Comparison of ENCODE assay signal across 9 cellular contexts in the genomic region with DNA sequence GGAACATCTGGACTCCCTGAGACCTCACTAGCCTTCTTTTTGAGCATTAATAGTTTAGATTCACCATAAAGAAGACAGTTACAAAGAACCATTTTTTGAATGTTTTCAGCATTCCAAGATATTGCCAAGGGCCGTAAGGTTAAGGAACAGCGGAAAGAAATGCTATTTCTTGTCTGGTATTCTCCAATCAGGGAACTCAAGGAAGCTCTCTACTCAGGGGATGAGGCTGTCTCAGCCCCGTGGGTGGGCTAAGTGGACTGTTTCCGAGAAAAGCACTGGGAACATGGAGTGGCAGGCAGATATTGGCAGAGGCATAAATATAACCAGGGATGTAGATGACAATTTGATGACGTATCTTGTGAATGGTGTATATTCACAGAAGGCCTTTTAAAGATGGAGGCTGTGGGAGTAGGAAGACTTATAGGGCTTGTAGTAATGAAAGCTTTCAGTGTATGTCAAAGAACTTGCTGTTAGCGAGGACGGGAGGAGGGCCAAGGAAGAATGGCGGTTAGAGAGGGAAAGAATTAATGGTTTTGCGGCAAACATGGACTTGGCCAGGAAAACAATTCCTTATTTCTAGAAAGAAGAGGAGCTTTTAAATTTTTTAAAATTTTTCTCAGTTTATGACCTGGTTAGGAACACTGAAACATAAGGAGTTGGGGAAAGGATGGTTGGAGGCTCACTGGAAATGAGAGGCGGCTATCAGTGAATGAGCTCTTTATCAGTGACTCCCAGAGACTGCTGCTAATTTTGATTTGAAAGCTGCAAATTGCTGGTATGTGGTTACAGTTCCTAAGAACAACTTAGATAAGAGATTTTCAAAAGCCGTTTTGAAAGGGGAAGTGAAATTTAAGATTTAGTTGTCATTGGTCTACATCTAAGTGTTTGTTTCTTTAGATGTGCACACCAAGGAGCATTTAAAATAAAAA.
A peak's percentile ranks its signal among the peaks of the same experiment; 100 is the strongest.
DNase-seq lines count a peak whose midpoint lies in the region; ATAC-seq, FAIRE-seq and TF ChIP-seq lines count a peak whose summit lies in the region.
"Had no signal": no experiment of that assay in that cellular context is flagged by ENCODE, and none has a peak within 500 bp of the region (broad histone marks: within the 10 kb centered on the region; RNA-seq: fewer than 3 reads in every experiment).

No MANE protein-coding gene starts in this region.

- no peaks in the 10 kb centered on the region for H4K20me1 ChIP-seq in DOHH2 (ENCODE audit: control insufficient read depth, insufficient read depth, low read depth, low read length)

- peak overlapping the region; percentile 64 for H3K4me2 ChIP-seq in DOHH2 (ENCODE audit: low read length)

- TF ChIP-seq CTCF in DOHH2 (IDR thresholded peaks at IDR 0.05; ENCODE audit: low read depth, low read length, poor library complexity, severe bottlenecking) (no peak), esophagus squamous epithelium (IDR thresholded peaks at IDR 0.05) (no peak), foreskin keratinocyte (conservative IDR thresholded peaks at IDR 0.05) (no peak)

- H3K27me3 ChIP-seq in DOHH2 (ENCODE audit: control insufficient read depth, low read length) (no peaks in the 10 kb centered on the region), esophagus squamous epithelium (peaks cover 0 to 15% (median 0%) of the 10 kb centered on the region in 4 donors), foreskin keratinocyte (no peaks in the 10 kb centered on the region)

- no peaks in the 10 kb centered on the region for H3K9me2 ChIP-seq in DOHH2 (replicated peaks; ENCODE audit: control insufficient read depth, low read length)

- FAIRE-seq in frontal cortex (lab: Jason Lieb, UNC): no peak
- FAIRE-seq: G401.6 had no signal

- H3K4me3 ChIP-seq in DOHH2 (ENCODE audit: low read length) (peak overlapping the region; percentile 22), esophagus squamous epithelium (no peak overlapping the region)
- H3K4me3 ChIP-seq in Jurkat, Clone E6-1 (ENCODE audit: low read length): no peak overlapping the region

- H3K4me1 ChIP-seq in DOHH2 (ENCODE audit: control insufficient read depth, low read length) (peaks cover 33% of the 10 kb centered on the region), esophagus squamous epithelium (peaks cover 21 to 61% (median 22%) of the 10 kb centered on the region in 3 donors), foreskin keratinocyte (peaks cover 5% of the 10 kb centered on the region)

- peaks cover 3% of the 10 kb centered on the region; the same call in 1 of the 2 replicates for H3F3A ChIP-seq in DOHH2 (ENCODE audit: control insufficient read depth, insufficient read depth)

- 62 to 71% methylated on average over 11 of the region's 11 CpGs for WGBS in esophagus squamous epithelium, 2 donors

- H3K9me3 ChIP-seq in DOHH2 (ENCODE audit: control insufficient read depth, insufficient read depth, low read length) (no peaks in the 10 kb centered on the region), esophagus squamous epithelium (no peaks in the 10 kb centered on the region)

- H3K36me3 ChIP-seq in DOHH2 (ENCODE audit: control insufficient read depth, low read length): no peaks in the 10 kb centered on the region
- no peaks in the 10 kb centered on the region for H3K36me3 ChIP-seq in esophagus squamous epithelium

- DNase-seq in Jurkat, Clone E6-1 (ENCODE audit: low read depth, low spot score): peak; percentile 55
- DNase-seq in esophagus squamous epithelium (lab: John Stamatoyannopoulos, UW) (no peak), foreskin keratinocyte (no peak), frontal cortex (ENCODE audit: low spot score in 2 of 2) (no peak), NCI-H82 treated with DMSO at 0.1 percent for 48 hours (lab: John Stamatoyannopoulos, UW; ENCODE audit: unreplicated experiment) (no peak), NCI-H774 (lab: John Stamatoyannopoulos, UW) (no peak)

- H3K79me2 ChIP-seq in DOHH2 (ENCODE audit: control insufficient read depth, low read length): no peaks in the 10 kb centered on the region

- ATAC-seq in GM21447 (IDR thresholded peaks at IDR 0.05; ENCODE audit: unreplicated experiment) (peak; percentile 77), foreskin keratinocyte (no peak)

- TF ChIP-seq POLR2A in esophagus squamous epithelium (IDR thresholded peaks at IDR 0.05): no peak

- intact Hi-C loops in esophagus squamous epithelium (cut with DNase I): no loop called here

- H3K27ac ChIP-seq in DOHH2 (ENCODE audit: low read depth, low read length): peak overlapping the region; percentile 43
- H3K27ac ChIP-seq in esophagus squamous epithelium: peak overlapping the region in 3 of 4 donors; percentile 32 to 44 (median 42)
- H3K27ac ChIP-seq in foreskin keratinocyte: no peak overlapping the region
